12 cellular contexts compared by ENCODE assay signal in genomic region chr2:171789956-171790355, GRCh38.
"Had no signal": no experiment of that assay in that cellular context is flagged by ENCODE, and none has a peak within 500 bp of the region (broad histone marks: within the 10 kb centered on the region; RNA-seq: fewer than 3 reads in every experiment).

No MANE protein-coding gene starts in this region.

- H3K27me3 Mint-ChIP-seq: naive thymus-derived CD8-positive, alpha-beta T cell had no signal

- ATAC-seq: foreskin keratinocyte; mucosa of descending colon; naive thymus-derived CD8-positive, alpha-beta T cell had no signal

- H3K4me3 Mint-ChIP-seq: naive thymus-derived CD8-positive, alpha-beta T cell; neural crest cell had no signal

- DNase-seq: colonic mucosa; dermis blood vessel endothelial cell; erythroblast; foreskin keratinocyte; mucosa of descending colon; naive thymus-derived CD8-positive, alpha-beta T cell; ovary; small intestine; stimulated activated CD4-positive, alpha-beta T cell treated with anti-CD3 and anti-CD28 coated beads, Interleukin-12 subunit alpha, Interleukin-12 subunit beta, amount 100 ng/mL, for 4 hours; stimulated activated naive CD4-positive, alpha-beta T cell treated with Interleukin-2 at 50 U/mL for 16 hours; trophoblast cell had no signal

- H3K9me3 Mint-ChIP-seq: naive thymus-derived CD8-positive, alpha-beta T cell; neural crest cell had no signal
